ENCODE assay signal across 29 cellular contexts in genomic region chr16:54033747-54034146, GRCh38.
"Had no signal": no experiment of that assay in that cellular context is flagged by ENCODE, and none has a peak within 500 bp of the region (broad histone marks: within the 10 kb centered on the region; RNA-seq: fewer than 3 reads in every experiment).

No MANE protein-coding gene starts in this region.

- H3K4me1 ChIP-seq: ascending aorta, esophagus muscularis mucosa, gastroesophageal sphincter had no signal

- ATAC-seq: activated CD4-positive, CD25-positive, alpha-beta regulatory T cell treated with anti-CD3 and anti-CD28 coated beads, Interleukin-2, amount 50 U/mL, for 24 hours; activated CD8-positive, alpha-beta T cell treated with anti-CD3 and anti-CD28 coated beads for 36 hours; activated naive CD4-positive, alpha-beta T cell treated with anti-CD3 and anti-CD28 coated beads, Interleukin-2, amount 50 U/mL, for 72 hours; activated T-cell treated with anti-CD3 and anti-CD28 coated beads, Interleukin-2, amount 50 U/mL, for 4 hours; effector memory CD8-positive, alpha-beta T cell; gastroesophageal sphincter; heart right ventricle; T-helper 17 cell had no signal

- DNase-seq: activated B cell treated with CpG ODN at 0.5 μM for 24 hours; activated CD4-positive, alpha-beta T cell treated with anti-CD3 and anti-CD28 coated beads for 48 hours; activated CD4-positive, alpha-beta T cell treated with anti-CD3 and anti-CD28 coated beads, Interleukin-2, amount 50 U/mL, for 1 hour; activated CD4-positive, alpha-beta T cell treated with anti-CD3 and anti-CD28 coated beads, Interleukin-2, amount 50 U/mL, for 48 hours; activated CD8-positive, alpha-beta memory T cell treated with anti-CD3 and anti-CD28 coated beads for 24 hours; activated CD8-positive, alpha-beta T cell treated with anti-CD3 and anti-CD28 coated beads for 36 hours; activated effector memory CD4-positive, alpha-beta T cell treated with anti-CD3 and anti-CD28 coated beads, Interleukin-2, amount 50 U/mL, for 16 hours; activated naive CD4-positive, alpha-beta T cell treated with anti-CD3 and anti-CD28 coated beads, Interleukin-2, amount 10 ng/mL, durations not matched to agents 7 days and 5 days; activated naive CD8-positive, alpha-beta T cell treated with anti-CD3 and anti-CD28 coated beads, Interleukin-2, amount 10 ng/mL, durations not matched to agents 7 days and 5 days; activated T-cell treated with anti-CD3 and anti-CD28 coated beads, Interleukin-2, amount 50 U/mL, for 4 hours; caudate nucleus; cortex of kidney; dermis blood vessel endothelial cell; effector CD4-positive, alpha-beta T cell; effector memory CD8-positive, alpha-beta T cell; foreskin melanocyte; heart right ventricle; T-helper 1 cell; T-helper 17 cell; T1000; WERI-Rb-1 had no signal

- H3K36me3 Mint-ChIP-seq: activated naive CD4-positive, alpha-beta T cell treated with anti-CD3 and anti-CD28 coated beads, Interleukin-2, amount 10 ng/mL, durations not matched to agents 7 days and 5 days had no signal

- H3K4me1 Mint-ChIP-seq: activated B cell treated with CpG ODN at 0.5 μM for 24 hours; activated naive CD4-positive, alpha-beta T cell treated with anti-CD3 and anti-CD28 coated beads, Interleukin-2, amount 10 ng/mL, durations not matched to agents 7 days and 5 days; activated naive CD8-positive, alpha-beta T cell treated with anti-CD3 and anti-CD28 coated beads, Interleukin-2, amount 10 ng/mL, durations not matched to agents 7 days and 5 days; T-helper 17 cell had no signal

- H3K27ac ChIP-seq: ascending aorta, esophagus muscularis mucosa, gastroesophageal sphincter, heart right ventricle, WERI-Rb-1 had no signal

- H3K4me3 ChIP-seq: ascending aorta, esophagus muscularis mucosa, gastroesophageal sphincter, heart right ventricle had no signal

- H3K36me3 ChIP-seq: ascending aorta, esophagus muscularis mucosa, gastroesophageal sphincter, heart right ventricle, WERI-Rb-1 had no signal

- H3K27ac Mint-ChIP-seq: activated B cell treated with CpG ODN at 0.5 μM for 24 hours; activated CD8-positive, alpha-beta T cell treated with anti-CD3 and anti-CD28 coated beads for 36 hours; activated naive CD4-positive, alpha-beta T cell treated with anti-CD3 and anti-CD28 coated beads, Interleukin-2, amount 10 ng/mL, durations not matched to agents 7 days and 5 days; activated naive CD4-positive, alpha-beta T cell treated with anti-CD3 and anti-CD28 coated beads, Interleukin-2, amount 50 U/mL, for 72 hours; activated naive CD8-positive, alpha-beta T cell treated with anti-CD3 and anti-CD28 coated beads, Interleukin-2, amount 10 ng/mL, durations not matched to agents 7 days and 5 days; activated T-helper 2 cell treated with anti-CD3 and anti-CD28 coated beads, Interferon-gamma antibody, Interleukin-2, Interleukin-4, amounts not matched to agents 10 μg/mL and 5 μg/mL and 100 μg/mL, durations not matched to agents 14 hours and 24 hours and 36 hours; brain; effector memory CD8-positive, alpha-beta T cell; T-helper 17 cell; T-helper 2 cell treated with Interferon-gamma antibody and Interleukin-4, amounts not matched to agents 5 μg/mL and 100 μg/mL, for 36 hours had no signal

- H3K27me3 ChIP-seq: ascending aorta, esophagus muscularis mucosa, gastroesophageal sphincter, heart right ventricle had no signal

- H3K27me3 Mint-ChIP-seq: activated B cell treated with CpG ODN at 0.5 μM for 24 hours; activated CD8-positive, alpha-beta T cell treated with anti-CD3 and anti-CD28 coated beads for 36 hours; activated naive CD4-positive, alpha-beta T cell treated with anti-CD3 and anti-CD28 coated beads, Interleukin-2, amount 10 ng/mL, durations not matched to agents 7 days and 5 days; activated naive CD8-positive, alpha-beta T cell treated with anti-CD3 and anti-CD28 coated beads, Interleukin-2, amount 10 ng/mL, durations not matched to agents 7 days and 5 days; effector memory CD8-positive, alpha-beta T cell; T-helper 17 cell had no signal

- H3K4me3 Mint-ChIP-seq: activated B cell treated with CpG ODN at 0.5 μM for 24 hours; activated CD8-positive, alpha-beta T cell treated with anti-CD3 and anti-CD28 coated beads for 36 hours; activated naive CD4-positive, alpha-beta T cell treated with anti-CD3 and anti-CD28 coated beads, Interleukin-2, amount 10 ng/mL, durations not matched to agents 7 days and 5 days; activated naive CD8-positive, alpha-beta T cell treated with anti-CD3 and anti-CD28 coated beads, Interleukin-2, amount 10 ng/mL, durations not matched to agents 7 days and 5 days; activated T-cell treated with anti-CD3 and anti-CD28 coated beads, Interleukin-2, amount 50 U/mL, for 4 hours; brain; effector memory CD8-positive, alpha-beta T cell; T-helper 17 cell; T-helper 2 cell treated with Interferon-gamma antibody and Interleukin-4, amounts not matched to agents 5 μg/mL and 100 μg/mL, for 36 hours had no signal
